Comparison of ENCODE assay signal across 1 cellular context in genomic region chr20:52972190-52972937, GRCh38.
TF ChIP-seq lines count a peak whose summit lies in the region.

Gene TSHZ2 (plus strand): TSS chr20:52972358. CDS start chr20:52973294, 936 bp downstream.

TF ChIP-seq in HEK293, 187 proteins besides CTCF, POLR2A, EP300 and RAD21 (continued from another document):
- TF ChIP-seq REST (tag by site-specific recombination; IDR thresholded peaks at IDR 0.05) (no peak), ZNF791 (tag by site-specific recombination; IDR thresholded peaks at IDR 0.05) (peak; percentile 43; the same call in 1 of the 2 replicates), YY1 (tag by site-specific recombination; IDR thresholded peaks at IDR 0.05) (no peak; the same call in 1 of the 2 replicates), ZNF645 (tag by site-specific recombination; IDR thresholded peaks at IDR 0.05) (peak; percentile 88), ZNF302 (tag by site-specific recombination; IDR thresholded peaks at IDR 0.05; ENCODE audit: low read depth) (no peak), ZNF621 (tag by site-specific recombination; IDR thresholded peaks at IDR 0.05) (no peak), ZNF449 (tag by site-specific recombination; IDR thresholded peaks at IDR 0.05) (no peak; the same call in 1 of the 2 replicates), GFI1B (tag by site-specific recombination; IDR thresholded peaks at IDR 0.05) (peak; percentile 69; the same call in 1 of the 2 replicates), ZNF585B (tag by site-specific recombination; IDR thresholded peaks at IDR 0.05) (no peak), ZNF561 (tag by site-specific recombination; IDR thresholded peaks at IDR 0.05; ENCODE audit: borderline replicate concordance) (no peak), ZNF747 (tag by site-specific recombination; IDR thresholded peaks at IDR 0.05) (no peak), SP7 (tag by site-specific recombination; IDR thresholded peaks at IDR 0.05) (peak; percentile 98), ZNF76 (tag by site-specific recombination; IDR thresholded peaks at IDR 0.05; ENCODE audit: borderline replicate concordance, low read depth) (peak; percentile 77), IKZF3 (tag by site-specific recombination; IDR thresholded peaks at IDR 0.05) (no peak), AEBP2 (tag by site-specific recombination; IDR thresholded peaks at IDR 0.05; ENCODE audit: borderline replicate concordance) (no peak), ZNF148 (tag by site-specific recombination; IDR thresholded peaks at IDR 0.05; ENCODE audit: borderline replicate concordance) (peak; percentile 86; the same call in 1 of the 2 replicates), ZNF560 (tag by site-specific recombination; IDR thresholded peaks at IDR 0.05; ENCODE audit: borderline replicate concordance) (no peak), PBX3 (CRISPR knock-in tag; IDR thresholded peaks at IDR 0.05) (no peak), SCRT2 (tag by site-specific recombination; IDR thresholded peaks at IDR 0.05) (peak; percentile 85), ZBTB6 (tag by site-specific recombination; IDR thresholded peaks at IDR 0.05) (no peak), ZNF398 (tag by site-specific recombination; IDR thresholded peaks at IDR 0.05) (peak; percentile 99), ZSCAN30 (tag by site-specific recombination; IDR thresholded peaks at IDR 0.05) (no peak), ZNF530 (tag by site-specific recombination; IDR thresholded peaks at IDR 0.05; ENCODE audit: low read depth) (no peak), ZNF239 (tag by site-specific recombination; IDR thresholded peaks at IDR 0.05) (peak; percentile 69; the same call in 1 of the 2 replicates), ZNF362 (tag by site-specific recombination; IDR thresholded peaks at IDR 0.05) (no peak; the same call in 1 of the 2 replicates), KLF9 (tag by site-specific recombination; IDR thresholded peaks at IDR 0.05; ENCODE audit: low read depth) (peak; percentile 77), ZNF394 (tag by site-specific recombination; IDR thresholded peaks at IDR 0.05; ENCODE audit: borderline replicate concordance) (peak; percentile 58; the same call in 1 of the 2 replicates), GLI4 (tag by site-specific recombination; IDR thresholded peaks at IDR 0.05) (no peak; the same call in 1 of the 2 replicates), RBAK (tag by site-specific recombination; IDR thresholded peaks at IDR 0.05) (no peak)
